In genomic region chr11:17383466-17383865, GRCh38 we compare ENCODE assay signal across 1 cellular context.
TF ChIP-seq lines count a peak whose summit lies in the region.

No MANE protein-coding gene starts in this region.

TF ChIP-seq in H1, 55 proteins besides CTCF, POLR2A, EP300 and RAD21:
- TF ChIP-seq TEAD4 (IDR thresholded peaks at IDR 0.05; ENCODE audit: low read depth, low read length) (no peak), POU5F1 (IDR thresholded peaks at IDR 0.05; ENCODE audit: low read depth, low read length) (no peak), JUND (IDR thresholded peaks at IDR 0.05; ENCODE audit: low read length) (no peak), CREB1 (IDR thresholded peaks at IDR 0.05) (no peak), JUN (IDR thresholded peaks at IDR 0.05; ENCODE audit: low read depth, low read length) (no peak), HDAC2 (IDR thresholded peaks at IDR 0.05; ENCODE audit: borderline replicate concordance in 1 of 2, low read depth in 2 of 2, low read length in 2 of 2) (no peak), USF2 (IDR thresholded peaks at IDR 0.05; ENCODE audit: low read length) (no peak), CBX8 (IDR thresholded peaks at IDR 0.05; ENCODE audit: borderline replicate concordance, low read depth, low read length) (no peak), BCL11A (IDR thresholded peaks at IDR 0.05; ENCODE audit: low read depth in 2 of 2, low read length in 2 of 2) (no peak)
